8 cellular contexts compared by ENCODE assay signal in genomic region chr19:2051771-2052704, GRCh38. TPM values are rescaled to one million over a fixed set of nuclear protein-coding genes. Genes with fewer than 3 reads are reported as not detected.
DNase-seq lines count a peak whose midpoint lies in the region; ATAC-seq and TF ChIP-seq lines count a peak whose summit lies in the region.

No MANE protein-coding gene starts in this region.

- H3K4me1 ChIP-seq in endocrine pancreas (ENCODE audit: control insufficient read depth, insufficient read depth, low read length): no peaks in the 10 kb centered on the region

- H3K4me3 Mint-ChIP-seq in progenitor cell of endocrine pancreas (ENCODE audit: low read depth): peak overlapping the region; percentile 70

- H3K4me3 ChIP-seq in endocrine pancreas (ENCODE audit: control insufficient read depth, insufficient read depth, low read length): no peak overlapping the region

- no peaks in the 10 kb centered on the region for H3K27me3 Mint-ChIP-seq in progenitor cell of endocrine pancreas

- TF ChIP-seq CTCF in progenitor cell of endocrine pancreas (IDR thresholded peaks at IDR 0.05; ENCODE audit: unreplicated experiment): no peak

- no peaks in the 10 kb centered on the region for H3K36me3 ChIP-seq in endocrine pancreas (ENCODE audit: control insufficient read depth, insufficient read depth, low read length)

- no peak for ATAC-seq in GM21526 (IDR thresholded peaks at IDR 0.05; ENCODE audit: low FRiP score, unreplicated experiment)

- no peaks in the 10 kb centered on the region for H3K9me3 ChIP-seq in endocrine pancreas (ENCODE audit: control insufficient read depth, low read length)

- no peaks in the 10 kb centered on the region for H3K9me3 Mint-ChIP-seq in progenitor cell of endocrine pancreas (ENCODE audit: low read depth)

- H3K27me3 ChIP-seq in endocrine pancreas (ENCODE audit: control insufficient read depth, insufficient read depth, low read length): no peaks in the 10 kb centered on the region

- DNase-seq in NCI-H510A (lab: John Stamatoyannopoulos, UW): peak; percentile 29
- DNase-seq in NCI-H510A treated with DMSO at 0.1 percent for 48 hours (lab: John Stamatoyannopoulos, UW): no peak
- DNase-seq in T-helper 22 cell (ENCODE audit: low read depth): peak; percentile 48
- no peak for DNase-seq in progenitor cell of endocrine pancreas (ENCODE audit: low spot score, unreplicated experiment)
- DNase-seq in GOT3 (lab: John Stamatoyannopoulos, UW): no peak
- no peak for DNase-seq in SW 1271 (lab: John Stamatoyannopoulos, UW)

- peaks cover 9% of the 10 kb centered on the region for H3K4me1 Mint-ChIP-seq in progenitor cell of endocrine pancreas (ENCODE audit: low read depth)

- H3K9ac ChIP-seq in endocrine pancreas (ENCODE audit: control insufficient read depth, insufficient read depth, low read length): peak overlapping the region; percentile 54

- H3K36me3 Mint-ChIP-seq in progenitor cell of endocrine pancreas (ENCODE audit: insufficient read depth): no peaks in the 10 kb centered on the region

- peak overlapping the region; percentile 56 for H3K27ac Mint-ChIP-seq in progenitor cell of endocrine pancreas

RNA-seq across cellular contexts. Expression of gene MKNK2, which starts 1.0 kb away (rescaled TPM):
- 145 and 163 TPM in 2 replicates for total RNA-seq in progenitor cell of endocrine pancreas

RNA-seq across cellular contexts. Expression of gene BTBD2, which starts 36.5 kb away (rescaled TPM):
- 115 and 125 TPM in 2 replicates for total RNA-seq in progenitor cell of endocrine pancreas

RNA-seq across cellular contexts. Expression of gene MOB3A, which starts 44.1 kb away (rescaled TPM):
- 33.2 and 38.5 TPM in 2 replicates for total RNA-seq in progenitor cell of endocrine pancreas

RNA-seq across cellular contexts. Expression of gene IZUMO4, which starts 44.7 kb away (rescaled TPM):
- total RNA-seq in progenitor cell of endocrine pancreas: 15.9 and 16.5 TPM in 2 replicates

Comparison
In these comparisons a context has a peak if more than half of its experiments do, and no peak if none do; other contexts are left out.
1. DNase-seq: peak in NCI-H510A (single experiment) and T-helper 22 cell (single experiment); none in NCI-H510A treated with DMSO at 0.1 percent for 48 hours (single experiment), progenitor cell of endocrine pancreas (single experiment), GOT3 (single experiment) and SW 1271 (0 of 2).